Comparison of ENCODE assay signal across 19 cellular contexts in genomic region chr4:122619583-122619982, GRCh38. TPM values are rescaled to one million over a fixed set of nuclear protein-coding genes. Genes with fewer than 3 reads are reported as not detected.
"Had no signal": no experiment of that assay in that cellular context is flagged by ENCODE, and none has a peak within 500 bp of the region (broad histone marks: within the 10 kb centered on the region; RNA-seq: fewer than 3 reads in every experiment).

No MANE protein-coding gene starts in this region.

- H3K4me3 Mint-ChIP-seq: activated naive CD8-positive, alpha-beta T cell; naive thymus-derived CD8-positive, alpha-beta T cell; stimulated activated memory B cell treated with anti-CD40 and anti-IgM and Interleukin-4, amounts not matched to agents 10 μg/mL and 1 μg/mL and 100 μg/mL, for 72 hours had no signal

- H3K9me3 ChIP-seq: tibial nerve, uterus had no signal

- ATAC-seq: foreskin keratinocyte; left ventricle myocardium superior; naive thymus-derived CD8-positive, alpha-beta T cell; stimulated activated memory B cell treated with anti-CD40 and anti-IgM and Interleukin-4, amounts not matched to agents 10 μg/mL and 1 μg/mL and 100 μg/mL, for 72 hours had no signal

- H3K36me3 ChIP-seq: tibial nerve, uterus had no signal

- H3K4me1 Mint-ChIP-seq: naive thymus-derived CD8-positive, alpha-beta T cell; stimulated activated memory B cell treated with anti-CD40 and anti-IgM and Interleukin-4, amounts not matched to agents 10 μg/mL and 1 μg/mL and 100 μg/mL, for 72 hours had no signal

- H3K27ac ChIP-seq: foreskin keratinocyte, tibial nerve, uterus had no signal

- H3K4me1 ChIP-seq: foreskin keratinocyte, uterus had no signal

- DNase-seq: cerebellar nuclear complex; effector CD8-positive, alpha-beta T cell; foreskin keratinocyte; glutamatergic neuron; hypothalamus; left ventricle myocardium superior; mesenchymal stem cell; naive thymus-derived CD8-positive, alpha-beta T cell; nucleus accumbens; posterior cingulate gyrus; SHP77; T-helper 9 cell; uterus had no signal

- H3K9me3 Mint-ChIP-seq: naive thymus-derived CD8-positive, alpha-beta T cell; stimulated activated memory B cell treated with anti-CD40 and anti-IgM and Interleukin-4, amounts not matched to agents 10 μg/mL and 1 μg/mL and 100 μg/mL, for 72 hours had no signal

- H3K27me3 ChIP-seq: foreskin keratinocyte, tibial nerve, uterus had no signal

- H3K27me3 Mint-ChIP-seq: activated naive CD8-positive, alpha-beta T cell; naive thymus-derived CD8-positive, alpha-beta T cell; stimulated activated memory B cell treated with anti-CD40 and anti-IgM and Interleukin-4, amounts not matched to agents 10 μg/mL and 1 μg/mL and 100 μg/mL, for 72 hours had no signal

- H3K36me3 Mint-ChIP-seq: naive thymus-derived CD8-positive, alpha-beta T cell; stimulated activated memory B cell treated with anti-CD40 and anti-IgM and Interleukin-4, amounts not matched to agents 10 μg/mL and 1 μg/mL and 100 μg/mL, for 72 hours had no signal

- H3K4me3 ChIP-seq: tibial nerve, uterus had no signal

- H3K27ac Mint-ChIP-seq: activated naive CD8-positive, alpha-beta T cell; stimulated activated memory B cell treated with anti-CD40 and anti-IgM and Interleukin-4, amounts not matched to agents 10 μg/mL and 1 μg/mL and 100 μg/mL, for 72 hours had no signal

RNA-seq across cellular contexts. Expression of gene IL21, which starts 1.3 kb away (rescaled TPM):
- total RNA-seq: foreskin keratinocyte; kidney epithelial cell; left ventricle myocardium superior; mucosa of gallbladder; naive thymus-derived CD8-positive, alpha-beta T cell; subcutaneous adipose tissue; tibial nerve; uterus had no signal
